8 cellular contexts compared by ENCODE assay signal in genomic region chr17:2412561-2413021, GRCh38. TPM values are rescaled to one million over a fixed set of nuclear protein-coding genes. Genes with fewer than 3 reads are reported as not detected.
A peak's percentile ranks its signal among the peaks of the same experiment; 100 is the strongest.
DNase-seq lines count a peak whose midpoint lies in the region; ATAC-seq and TF ChIP-seq lines count a peak whose summit lies in the region.

No MANE protein-coding gene starts in this region.

- no peaks in the 10 kb centered on the region for H3K9me3 Mint-ChIP-seq in activated T-helper 17 cell treated with anti-CD3 and anti-CD28 coated beads, Interleukin-2, amount 50 U/mL, for 72 hours
- H3K9me3 Mint-ChIP-seq in activated T-cell treated with anti-CD3 and anti-CD28 coated beads, Interleukin-2, amount 50 U/mL, for 4 hours: no peaks in the 10 kb centered on the region

- no peaks in the 10 kb centered on the region for H3K4me1 Mint-ChIP-seq in activated T-helper 17 cell treated with anti-CD3 and anti-CD28 coated beads, Interleukin-2, amount 50 U/mL, for 72 hours
- no peaks in the 10 kb centered on the region for H3K4me1 Mint-ChIP-seq in activated T-cell treated with anti-CD3 and anti-CD28 coated beads, Interleukin-2, amount 50 U/mL, for 4 hours (ENCODE audit: low read depth)

- no peak overlapping the region for H3K4me3 Mint-ChIP-seq in activated T-helper 17 cell treated with anti-CD3 and anti-CD28 coated beads, Interleukin-2, amount 50 U/mL, for 72 hours
- H3K4me3 Mint-ChIP-seq in activated T-cell treated with anti-CD3 and anti-CD28 coated beads, Interleukin-2, amount 50 U/mL, for 4 hours: no peak overlapping the region

- no peak for TF ChIP-seq CTCF in omental fat pad (IDR thresholded peaks at IDR 0.05)

- DNase-seq in AG20443 (ENCODE audit: low spot score): peak; percentile 67
- DNase-seq in RPMI7951 (ENCODE audit: low read depth): peak; percentile 61
- DNase-seq in fibroblast of gingiva (ENCODE audit: low read depth): peak; percentile 94
- no peak for DNase-seq in omental fat pad (ENCODE audit: low spot score)
- DNase-seq in NCI-H1417 (lab: John Stamatoyannopoulos, UW): no peak
- no peak for DNase-seq in OCI-M2 (lab: John Stamatoyannopoulos, UW; ENCODE audit: unreplicated experiment)
- DNase-seq in activated T-cell treated with anti-CD3 and anti-CD28 coated beads, Interleukin-2, amount 50 U/mL, for 4 hours: no peak

- H3K36me3 Mint-ChIP-seq in activated T-helper 17 cell treated with anti-CD3 and anti-CD28 coated beads, Interleukin-2, amount 50 U/mL, for 72 hours (ENCODE audit: low read depth): peaks cover 18% of the 10 kb centered on the region
- peaks cover 12% of the 10 kb centered on the region for H3K36me3 Mint-ChIP-seq in activated T-cell treated with anti-CD3 and anti-CD28 coated beads, Interleukin-2, amount 50 U/mL, for 4 hours (ENCODE audit: insufficient read depth)

- peak; percentile 27 for ATAC-seq in omental fat pad (ENCODE audit: low FRiP score)
- ATAC-seq in activated T-helper 17 cell treated with anti-CD3 and anti-CD28 coated beads, Interleukin-2, amount 50 U/mL, for 72 hours (replicated peaks): no peak
- no peak for ATAC-seq in activated T-cell treated with anti-CD3 and anti-CD28 coated beads, Interleukin-2, amount 50 U/mL, for 4 hours

- H3K27ac Mint-ChIP-seq in activated T-helper 17 cell treated with anti-CD3 and anti-CD28 coated beads, Interleukin-2, amount 50 U/mL, for 72 hours: no peak overlapping the region

- H3K27me3 Mint-ChIP-seq in activated T-helper 17 cell treated with anti-CD3 and anti-CD28 coated beads, Interleukin-2, amount 50 U/mL, for 72 hours: no peaks in the 10 kb centered on the region
- no peaks in the 10 kb centered on the region for H3K27me3 Mint-ChIP-seq in activated T-cell treated with anti-CD3 and anti-CD28 coated beads, Interleukin-2, amount 50 U/mL, for 4 hours (ENCODE audit: low read depth)

RNA-seq across cellular contexts. Expression of gene MNT, which starts 11.7 kb away (rescaled TPM):
- total RNA-seq in RPMI7951 (2014; rRNA removed; shearing (Covaris generic)): 2.4 and 2.7 TPM in 2 replicates
- total RNA-seq in omental fat pad: 10 to 100 TPM; 11.9 to 23.2 (median 18.5) TPM
- 10 to 100 TPM; 28.7 to 33.2 TPM for total RNA-seq in activated T-helper 17 cell treated with anti-CD3 and anti-CD28 coated beads, Interleukin-2, amount 50 U/mL, for 72 hours
- total RNA-seq in activated T-cell treated with anti-CD3 and anti-CD28 coated beads, Interleukin-2, amount 50 U/mL, for 4 hours: 10 to 100 TPM; 27.8 to 30.7 (median 29.5) TPM

Comparison
In these comparisons a context has a peak if more than half of its experiments do, and no peak if none do; other contexts are left out.
1. DNase-seq: peak in AG20443 (single experiment), RPMI7951 (single experiment) and fibroblast of gingiva (single experiment); none in omental fat pad (single experiment), NCI-H1417 (0 of 3), OCI-M2 (single experiment) and activated T-cell treated with anti-CD3 and anti-CD28 coated beads, Interleukin-2, amount 50 U/mL, for 4 hours (single experiment).